Comparison of ENCODE assay signal across 7 cellular contexts in the genomic region with DNA sequence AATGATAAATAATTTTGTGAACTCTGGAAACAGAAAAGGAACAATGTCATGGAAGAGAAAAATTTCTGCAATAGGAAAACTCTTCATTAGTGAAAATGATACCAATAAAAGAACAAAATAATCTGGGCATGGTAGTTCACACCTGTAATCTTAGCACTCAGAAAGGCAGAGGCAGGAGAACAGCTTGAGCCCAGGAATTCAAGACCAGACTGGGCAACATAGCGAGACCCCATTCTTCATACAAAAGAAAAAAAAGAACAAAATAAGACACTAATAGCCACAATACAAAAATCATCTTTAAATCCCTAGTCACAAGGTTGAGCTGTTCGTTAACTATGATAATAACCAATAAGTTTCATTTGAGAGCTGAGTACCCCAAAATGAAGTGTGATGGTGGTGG.
"Had no signal": no experiment of that assay in that cellular context is flagged by ENCODE, and none has a peak within 500 bp of the region (broad histone marks: within the 10 kb centered on the region; RNA-seq: fewer than 3 reads in every experiment).

No MANE protein-coding gene starts in this region.

- H3K27ac ChIP-seq: GM23248 had no signal

- H3K4me3 ChIP-seq: GM23248, HAP-1 had no signal

- H3K4me1 ChIP-seq: HAP-1 had no signal

- H3K9ac ChIP-seq: GM23248 had no signal

- FAIRE-seq: HTR-8/SVneo had no signal

- DNase-seq: GM23248, GOT3, H7, KG1 had no signal

- H3K9me3 ChIP-seq: HAP-1 had no signal

- H2AFZ ChIP-seq: GM23248 had no signal

- ATAC-seq: HCT116 had no signal
